Comparison of ENCODE assay signal across 8 cellular contexts in the genomic region with DNA sequence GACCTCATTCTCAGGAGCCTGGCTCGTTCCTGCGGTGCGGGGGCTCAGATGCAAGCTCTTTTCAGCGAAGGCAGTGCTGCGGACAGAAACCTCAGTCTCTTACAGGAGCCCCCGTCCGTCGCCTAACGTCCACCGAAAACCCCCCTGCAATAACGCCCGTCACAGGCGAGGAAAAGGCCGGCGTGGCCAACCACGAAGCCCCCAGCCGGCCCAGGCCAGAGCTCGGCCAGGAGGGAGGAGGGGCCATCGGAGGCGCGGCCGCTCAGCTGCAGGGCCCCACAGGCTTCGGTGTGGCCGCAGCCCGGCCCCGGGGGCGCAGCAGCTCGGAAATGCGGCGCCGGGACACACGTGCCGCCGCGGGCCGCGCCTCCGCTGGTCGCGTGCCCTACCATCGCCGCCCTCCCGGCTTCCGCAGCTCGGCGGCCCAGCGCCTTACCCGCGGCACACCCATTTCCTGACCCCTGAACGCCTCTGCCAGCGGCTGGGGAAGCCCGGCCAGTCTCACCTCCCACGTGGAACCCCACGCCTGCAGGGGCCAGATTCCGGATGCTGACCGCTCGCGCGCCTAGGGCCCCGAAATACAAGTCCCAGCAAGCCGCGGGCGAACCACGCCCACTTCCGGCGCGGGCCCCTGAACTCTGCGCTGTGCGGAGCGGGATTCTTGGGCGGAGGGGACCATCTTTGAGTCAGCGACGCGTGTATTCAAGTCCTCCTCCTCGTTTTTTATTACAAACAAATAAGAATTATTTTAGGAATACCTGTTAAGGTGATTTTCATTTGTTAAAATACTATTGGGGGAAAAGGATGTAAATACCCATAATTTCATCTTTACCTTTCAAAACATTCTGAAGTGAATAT. TPM values are rescaled to one million over a fixed set of nuclear protein-coding genes. Genes with fewer than 3 reads are reported as not detected.
DNase-seq lines count a peak whose midpoint lies in the region; ATAC-seq, FAIRE-seq and TF ChIP-seq lines count a peak whose summit lies in the region.

A gene (minus strand): TSS at position 582 of the 858 bp plus-strand sequence. CDS start 16,537 bp downstream, outside the sequence.

- no TSS peak for BruUV-seq in HepG2 (replicated peaks; lab: Mats Ljungman, UMichigan)

- H2AFZ ChIP-seq in HepG2 (ENCODE audit: low read length), result no peak within 1 kb of the TSS

- TF ChIP-seq RAD21 in HepG2 (CRISPR knock-in tag; IDR thresholded peaks at IDR 0.05), result no peak

- POLR2A ChIA-PET in GM10248 (lab: Yijun Ruan, JAX), result no interaction called here
- POLR2A ChIA-PET in HepG2 (lab: Yijun Ruan, JAX), result no interaction called here

- no peak within 1 kb of the TSS for H3K4me2 ChIP-seq in HepG2 (ENCODE audit: low read depth, low read length)

- H3K9me3 ChIP-seq in HepG2 (ENCODE audit: low read length), result no peaks in the 10 kb centered on the region

- CTCF ChIA-PET in GM10248 (lab: Yijun Ruan, JAX), result no interaction called here
- CTCF ChIA-PET in HepG2 (lab: Yijun Ruan, JAX; ENCODE audit: low intra/inter-chr PET ratio, low total read pairs), result no interaction called here

- no peak for FAIRE-seq in HepG2 (lab: Jason Lieb, UNC)

- DNase-seq in GM10248 (ENCODE audit: extremely low spot score) (peak; percentile 82), NCI-H2196 (lab: John Stamatoyannopoulos, UW; ENCODE audit: unreplicated experiment) (peak; percentile 66), dermis blood vessel endothelial cell (peak; percentile 62), HepG2 (ENCODE audit: low spot score) (no peak), SKM-1 treated with dmso at 0.1 percent for 144 hours (lab: John Stamatoyannopoulos, UW; ENCODE audit: unreplicated experiment) (no peak)
- DNase-seq in activated CD4-positive, alpha-beta T cell treated with anti-CD3 and anti-CD28 coated beads, Interleukin-2, amount 50 U/mL, for 24 hours (ENCODE audit: low read depth in 1 of 2, low spot score in 1 of 2), result peak; percentile 70 to 77
- peak; percentile 86 to 88 for DNase-seq in stimulated activated CD4-positive, alpha-beta T cell treated with anti-CD3 and anti-CD28 coated beads, Interleukin-2, amount 100 ng/mL, for 24 hours

- in situ Hi-C loops in HepG2 (cut with HindIII; ENCODE audit: extremely low pct_ligation_motif_present, low pct_unique_long_range_greater_than_20kb), result no loop called here

- no peaks in the 10 kb centered on the region for H4K20me1 ChIP-seq in HepG2 (ENCODE audit: insufficient read depth, low read length)

- H3K79me2 ChIP-seq in HepG2 (ENCODE audit: insufficient read depth, low read length), result no peaks in the 10 kb centered on the region

- H3K27me3 ChIP-seq in HepG2 (ENCODE audit: control insufficient read depth in 1 of 2, insufficient read depth in 2 of 2, low read length in 2 of 2), result no peaks in the 10 kb centered on the region

- no peaks in the 10 kb centered on the region for H3K36me3 ChIP-seq in HepG2 (replicated peaks in 1 of 2; ENCODE audit: control insufficient read depth in 1 of 2, insufficient read depth in 2 of 2, low read length in 2 of 2)

- no peak for TF ChIP-seq POLR2A in HepG2 (IDR thresholded peaks at IDR 0.05; ENCODE audit: insufficient read depth in 1 of 2, low read depth in 2 of 2, low read length in 2 of 2)

- no peak within 1 kb of the TSS for H3K4me3 ChIP-seq in HepG2 (replicated peaks in 1 of 3; ENCODE audit: insufficient read depth in 1 of 3, low read depth in 2 of 3, low read length in 3 of 3)

- no peak within 1 kb of the TSS for H3K9ac ChIP-seq in HepG2 (ENCODE audit: insufficient read depth, low read depth, low read length)

- no peak within 1 kb of the TSS for H3K27ac ChIP-seq in HepG2 (ENCODE audit: extremely low read length, insufficient read depth, low read length)

- H3K4me1 ChIP-seq in HepG2 (ENCODE audit: insufficient read depth, low read length), result no peaks in the 10 kb centered on the region

- TF ChIP-seq EP300 in HepG2 (IDR thresholded peaks at IDR 0.05; ENCODE audit: low read depth in 2 of 2, low read length in 2 of 2) (no peak), HepG2 (CRISPR knock-in tag; IDR thresholded peaks at IDR 0.05; ENCODE audit: borderline replicate concordance) (no peak)

- 59% methylated on average over 36 of the region's 75 CpGs for WGBS in HepG2 (ENCODE audit: low lambda C conversion rate)

- TF ChIP-seq CTCF in GM10248 (IDR thresholded peaks at IDR 0.05; ENCODE audit: control extremely low read depth, extremely low read depth, low read depth, missing control alignments), result no peak
- no peak for TF ChIP-seq CTCF in HepG2 (CRISPR knock-in tag; IDR thresholded peaks at IDR 0.05)

- intact Hi-C loops in HepG2 (cut with micrococcal nuclease; ENCODE audit: unreplicated experiment), result no loop called here

- ATAC-seq in HG02588 (IDR thresholded peaks at IDR 0.05; ENCODE audit: unreplicated experiment) (peak; percentile 92), HepG2 (no peak)

TF ChIP-seq in HepG2, 621 proteins besides CTCF, POLR2A, EP300 and RAD21:
- TF ChIP-seq GABPB1 (CRISPR knock-in tag; IDR thresholded peaks at IDR 0.05) (peak; percentile 64; the same call in 1 of the 2 replicates), ZNF556 (CRISPR knock-in tag; IDR thresholded peaks at IDR 0.05; ENCODE audit: borderline replicate concordance) (no peak), SP1 (IDR thresholded peaks at IDR 0.05) (no peak), SP1 (CRISPR knock-in tag; IDR thresholded peaks at IDR 0.05) (peak; percentile 21; the same call in 1 of the 2 replicates)

RNA-seq across cellular contexts. Expression of the gene that starts here (rescaled TPM):
- total RNA-seq in dermis blood vessel endothelial cell (0.51 and 0.84 TPM in 2 replicates), HepG2 (2016; rRNA removed; fragmentation: Illumina TruSeq; extraction: Trizol) (not detected in 2 replicates)
- total RNA-seq in HepG2 (2016; cell fraction: cytosol; rRNA removed; fragmentation: Illumina TruSeq; extraction: Trizol; ENCODE audit: low read depth), result not detected in 2 replicates
- not detected in 2 replicates for total RNA-seq in HepG2 (2016; cell fraction: insoluble cytoplasmic fraction; rRNA removed; fragmentation: Illumina TruSeq; extraction: Trizol)
- not detected in 2 replicates for total RNA-seq in HepG2 (2016; cell fraction: membrane; rRNA removed; fragmentation: Illumina TruSeq; extraction: Trizol)
- not detected in 2 replicates for total RNA-seq in HepG2 (2016; cell fraction: nucleus; rRNA removed; fragmentation: Illumina TruSeq; extraction: Trizol)
- polyA plus RNA-seq in HepG2 (2011; rRNA removed), result 0.05 TPM in 1 of 2 replicates, not detected in the other
- polyA plus RNA-seq in HepG2 (2011; cell fraction: cytosol; rRNA removed), result not detected in 2 replicates
- not detected in 2 replicates for polyA plus RNA-seq in HepG2 (2011; cell fraction: nucleus; rRNA removed)
- polyA plus RNA-seq in HepG2 (2012), result not detected in 2 replicates
- not detected in 2 replicates for polyA plus RNA-seq in HepG2 (2016; cell fraction: cytosol; fragmentation: Illumina TruSeq; extraction: Trizol; ENCODE audit: low read depth)
- polyA plus RNA-seq in HepG2 (2016; cell fraction: insoluble cytoplasmic fraction; fragmentation: Illumina TruSeq; extraction: Trizol; ENCODE audit: low read depth), result not detected in 2 replicates
- polyA plus RNA-seq in HepG2 (2016; cell fraction: membrane; fragmentation: Illumina TruSeq; extraction: Trizol; ENCODE audit: low read depth), result not detected in 2 replicates
- not detected in 2 replicates for polyA plus RNA-seq in HepG2 (2016; cell fraction: nucleus; fragmentation: Illumina TruSeq; extraction: Trizol; ENCODE audit: insufficient read depth, low read depth)
- polyA minus RNA-seq in HepG2 (2011; rRNA and poly(A)+ RNA removed; ENCODE audit: low replicate concordance), result 13.3 TPM in 1 of 2 replicates, not detected in the other
- polyA minus RNA-seq in HepG2 (2011; cell fraction: cytosol; rRNA and poly(A)+ RNA removed), result not detected in 2 replicates
- not detected in 2 replicates for polyA minus RNA-seq in HepG2 (2011; cell fraction: nucleus; rRNA and poly(A)+ RNA removed)

Comparison
In these comparisons a context has a peak if more than half of its experiments do, and no peak if none do; other contexts are left out.
1. Peak in DNase-seq in dermis blood vessel endothelial cell; RNA of the gene not detected or under 1 TPM.
2. DNase-seq: peak in GM10248 (single experiment), NCI-H2196 (single experiment), activated CD4-positive, alpha-beta T cell treated with anti-CD3 and anti-CD28 coated beads, Interleukin-2, amount 50 U/mL, for 24 hours (2 of 2) and stimulated activated CD4-positive, alpha-beta T cell treated with anti-CD3 and anti-CD28 coated beads, Interleukin-2, amount 100 ng/mL, for 24 hours (2 of 2); none in HepG2 (single experiment) and SKM-1 treated with dmso at 0.1 percent for 144 hours (single experiment).